In the genomic region with DNA sequence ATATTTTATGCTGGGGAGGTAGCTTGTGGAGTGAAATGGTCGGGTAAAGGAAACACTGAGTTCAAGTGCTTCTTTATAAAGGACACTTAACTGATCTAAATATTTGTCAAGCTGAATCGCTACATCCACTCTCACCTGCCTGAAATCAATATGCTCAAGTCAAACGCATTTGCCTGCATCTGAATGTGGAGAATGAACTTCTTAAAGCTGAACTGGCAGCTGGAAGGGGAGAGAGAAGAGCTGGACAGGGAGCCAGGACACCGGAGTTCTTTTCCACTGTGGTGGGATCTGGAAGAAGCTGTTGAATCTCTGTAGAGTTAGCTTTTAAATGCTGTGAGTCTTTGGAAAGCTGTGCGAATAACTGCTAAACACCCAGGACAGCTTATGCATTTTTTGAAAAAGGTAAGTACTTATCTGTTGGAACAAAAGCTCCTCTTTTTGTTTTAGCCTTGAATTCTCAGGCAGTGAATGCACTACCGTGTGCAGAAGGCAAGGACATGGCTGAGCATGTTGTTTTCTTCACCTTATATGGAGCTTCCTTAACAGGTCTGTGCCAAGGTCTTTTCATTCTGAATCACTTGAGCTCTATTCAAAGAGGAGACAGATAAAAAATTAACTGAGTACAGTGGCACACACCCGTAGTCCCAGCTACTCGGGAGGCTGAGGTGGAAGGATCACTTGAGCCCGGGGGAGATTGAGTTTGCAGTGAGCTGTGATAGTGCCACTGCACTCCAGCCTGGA, we compare ENCODE assay signal across 8 cellular contexts.
A peak's percentile ranks its signal among the peaks of the same experiment; 100 is the strongest.
DNase-seq lines count a peak whose midpoint lies in the region; ATAC-seq, FAIRE-seq and TF ChIP-seq lines count a peak whose summit lies in the region.

No MANE protein-coding gene starts in this region.

- DNase-seq in IMR-90 = peak; percentile 74
- DNase-seq in K562 (ENCODE audit: extremely low read depth in 1 of 4, low spot score in 3 of 4) = no peak
- DNase-seq in osteocyte (ENCODE audit: extremely low spot score, unreplicated experiment) = no peak
- no peak for DNase-seq in amygdala (lab: John Stamatoyannopoulos, UW)
- no peak for DNase-seq in Karpas-422
- no peak for DNase-seq in effector CD4-positive, alpha-beta T cell
- DNase-seq in activated CD8-positive, alpha-beta memory T cell treated with anti-CD3 and anti-CD28 coated beads, Interleukin-2, amount 50 U/mL, for 48 hours = no peak

- POLR2A ChIA-PET in IMR-90 (lab: Charles Lee; ENCODE audit: unreplicated experiment) (interaction anchor here (1.1 to 2.3 kb wide), 6 partner anchors 14 to 75 kb away, joined by 4 to 20 read pairs (median 8); a partner anchor contains a TSS), K562 (lab: Yijun Ruan, JAX) (interaction anchor here (1.1 to 1.2 kb wide), 2 partner anchors 12 to 20 kb away, joined by 3 to 4 read pairs; no protein-coding TSS in a partner anchor)

- no peak for TF ChIP-seq EP300 in K562 (IDR thresholded peaks at IDR 0.05; ENCODE audit: low read length)

- H3K4me2 ChIP-seq in IMR-90 (ENCODE audit: low read depth, low read length) (peak overlapping the region; percentile 16; the same call in 1 of the 2 replicates), K562 (ENCODE audit: insufficient read depth, low read length) (no peak overlapping the region), Karpas-422 (ENCODE audit: low read depth, low read length, poor library complexity, severe bottlenecking) (no peak overlapping the region)

- H4K91ac ChIP-seq in IMR-90 (ENCODE audit: insufficient read depth, low read depth, low read length) = peak overlapping the region; percentile 99

- peak overlapping the region; percentile 81 for H2BK15ac ChIP-seq in IMR-90 (ENCODE audit: low read depth, low read length)

- H3K4me3 Mint-ChIP-seq in osteocyte (ENCODE audit: unreplicated experiment) = peak overlapping the region; percentile 14

- TF ChIP-seq POLR2A in IMR-90 (IDR thresholded peaks at IDR 0.05; ENCODE audit: low read depth, low read length) = no peak
- TF ChIP-seq POLR2A in K562 (conservative IDR thresholded peaks at IDR 0.05) = no peak

- TF ChIP-seq RAD21 in IMR-90 (IDR thresholded peaks at IDR 0.05; ENCODE audit: low read length) (no peak), K562 (CRISPR knock-in tag; conservative IDR thresholded peaks at IDR 0.05 in 1 of 2, IDR thresholded peaks at IDR 0.05 in 1 of 2) (no peak)

- H3K4ac ChIP-seq in IMR-90 (ENCODE audit: low read depth, low read length) = peak overlapping the region; percentile 97

- H3K4me1 Mint-ChIP-seq in osteocyte (ENCODE audit: unreplicated experiment) = peaks cover 10% of the 10 kb centered on the region

- H3K27me3 ChIP-seq in IMR-90 (ENCODE audit: control insufficient read depth, insufficient read depth, low read length) (no peaks in the 10 kb centered on the region), K562 (ENCODE audit: control insufficient read depth in 2 of 2, insufficient read depth in 2 of 2, low read length in 2 of 2) (no peaks in the 10 kb centered on the region), Karpas-422 (ENCODE audit: low read length) (no peaks in the 10 kb centered on the region)

- intact Hi-C loops in IMR-90 (cut with micrococcal nuclease) (loop anchor here (1.0 to 2.0 kb wide), 2 partner anchors 15 to 75 kb away; a partner anchor contains a TSS), K562 (cut with micrococcal nuclease) (loop anchor here (10.0 kb wide), 1 partner anchor 235 kb away; no protein-coding TSS in a partner anchor)

- H3K36me3 ChIP-seq in IMR-90 (ENCODE audit: control insufficient read depth, insufficient read depth, low read length) (no peaks in the 10 kb centered on the region), K562 (ENCODE audit: control insufficient read depth, insufficient read depth, low read length) (no peaks in the 10 kb centered on the region), Karpas-422 (ENCODE audit: insufficient read depth, low read length) (peaks cover 11% of the 10 kb centered on the region; the same call in 1 of the 2 replicates)

- H3K79me1 ChIP-seq in IMR-90 (ENCODE audit: low read depth in 1 of 2, low read length in 2 of 2) = peaks cover 36 to 37% of the 10 kb centered on the region in 2 experiments

- H3K9me3 Mint-ChIP-seq in osteocyte (ENCODE audit: unreplicated experiment) = peaks cover 6% of the 10 kb centered on the region

- BruUV-seq in IMR-90 (replicated peaks; lab: Mats Ljungman, UMichigan) (no TSS peak), K562 (replicated peaks; lab: Mats Ljungman, UMichigan) (no TSS peak)

- H3K27ac ChIP-seq in IMR-90 (ENCODE audit: insufficient read depth, low read length) (peak overlapping the region; percentile 95), K562 (ENCODE audit: extremely low read depth, low read depth, low read length) (no peak overlapping the region), Karpas-422 (ENCODE audit: low read length) (no peak overlapping the region)

- in situ Hi-C loops in IMR-90 (cut with MboI; ENCODE audit: low sequenced_read_pairs) (loop anchor here (5.0 kb wide), 1 partner anchor 73 kb away; a partner anchor contains a TSS), K562 (cut with MboI) (no loop called here)

- H2AK5ac ChIP-seq in IMR-90 (ENCODE audit: low read depth, low read length) = peak overlapping the region; percentile 97

- H3K27me3 Mint-ChIP-seq in osteocyte (ENCODE audit: unreplicated experiment) = no peaks in the 10 kb centered on the region

- dilution Hi-C loops in IMR-90 (cut with HindIII; ENCODE audit: low sequenced_read_pairs, unreplicated experiment) = no loop called here

- peak overlapping the region; percentile 96 for H3K18ac ChIP-seq in IMR-90 (ENCODE audit: low read depth, low read length)

- H4K5ac ChIP-seq in IMR-90 (ENCODE audit: low read depth, low read length) = peak overlapping the region; percentile 91

- H3K9me1 ChIP-seq in IMR-90 (ENCODE audit: insufficient read depth, low read length) (peaks cover 22% of the 10 kb centered on the region), K562 (ENCODE audit: control insufficient read depth, insufficient read depth, low read length) (no peaks in the 10 kb centered on the region)

- peaks cover 20% of the 10 kb centered on the region for H3K4me1 ChIP-seq in IMR-90 (ENCODE audit: control insufficient read depth, insufficient read depth, low read length)
- H3K4me1 ChIP-seq in K562 (replicated peaks in 1 of 2; ENCODE audit: control insufficient read depth in 2 of 2, insufficient read depth in 2 of 2, low read length in 2 of 2) = peaks cover 0 to 6% of the 10 kb centered on the region in 2 experiments; a peak in 2 of 5 replicates
- H3K4me1 ChIP-seq in Karpas-422 (ENCODE audit: low read length) = peaks cover 14% of the 10 kb centered on the region

- peak overlapping the region; percentile 83 for H3K9ac ChIP-seq in IMR-90 (ENCODE audit: low read depth, low read length)
- no peak overlapping the region for H3K9ac ChIP-seq in K562 (ENCODE audit: insufficient read depth in 1 of 2, low read depth in 2 of 2, low read length in 2 of 2)
- H3K9ac ChIP-seq in Karpas-422 (ENCODE audit: low read length) = no peak overlapping the region

- H3K79me2 ChIP-seq in K562 (ENCODE audit: control insufficient read depth, insufficient read depth, low read length) (no peaks in the 10 kb centered on the region), Karpas-422 (ENCODE audit: low read length) (no peaks in the 10 kb centered on the region)

- H3K4me3 ChIP-seq in IMR-90 (ENCODE audit: insufficient read depth, low read depth, low read length) (no peak overlapping the region), K562 (no peak overlapping the region), Karpas-422 (ENCODE audit: low read length) (no peak overlapping the region)

- H3K23ac ChIP-seq in IMR-90 (ENCODE audit: low read depth, low read length) = peak overlapping the region; percentile 88

- peak overlapping the region; percentile 26 for H2AK9ac ChIP-seq in IMR-90 (replicated peaks; ENCODE audit: low read depth, low read length, poor library complexity)

- H3K9me2 ChIP-seq in Karpas-422 (replicated peaks; ENCODE audit: insufficient read depth, low read length) = no peaks in the 10 kb centered on the region

- H4K20me1 ChIP-seq in IMR-90 (ENCODE audit: insufficient read depth, low read length) (no peaks in the 10 kb centered on the region), K562 (replicated peaks; ENCODE audit: control insufficient read depth, insufficient read depth, low read length) (no peaks in the 10 kb centered on the region), Karpas-422 (ENCODE audit: insufficient read depth, low read depth, low read length) (no peaks in the 10 kb centered on the region)

- H3K56ac ChIP-seq in IMR-90 (ENCODE audit: extremely low read depth, insufficient read depth, low read length) = peak overlapping the region; percentile 98

- H3K27ac Mint-ChIP-seq in osteocyte (ENCODE audit: unreplicated experiment) = no peak overlapping the region

- peak; percentile 63 for ATAC-seq in GM18508 (IDR thresholded peaks at IDR 0.05; ENCODE audit: insufficient read depth, unreplicated experiment)
- peak; percentile 10; the same call in 1 of the 2 replicates for ATAC-seq in IMR-90 (ENCODE audit: low read depth)
- ATAC-seq in K562 = no peak

- H3K9me3 ChIP-seq in IMR-90 (ENCODE audit: control insufficient read depth, insufficient read depth, low read length) (no peaks in the 10 kb centered on the region), K562 (replicated peaks; ENCODE audit: control insufficient read depth, insufficient read depth, low read depth, low read length) (no peaks in the 10 kb centered on the region), Karpas-422 (ENCODE audit: low read length) (no peaks in the 10 kb centered on the region)

- CTCF ChIA-PET in IMR-90 (lab: Yijun Ruan, JAX) (interaction anchor here (0.5 to 1.5 kb wide), 4 partner anchors 8 to 299 kb away, joined by 3 to 6 read pairs (median 4); no protein-coding TSS in a partner anchor), K562 (lab: Yijun Ruan, JAX; ENCODE audit: low intra/inter-chr PET ratio) (interaction anchor here (0.6 kb wide), 1 partner anchor 45 kb away, joined by 3 read pairs; no protein-coding TSS in a partner anchor)

- H3K36me3 Mint-ChIP-seq in osteocyte (ENCODE audit: unreplicated experiment) = no peaks in the 10 kb centered on the region

- TF ChIP-seq CTCF in IMR-90 (conservative IDR thresholded peaks at IDR 0.05; ENCODE audit: low read depth, low read length) (no peak), K562 (IDR thresholded peaks at IDR 0.05 in 2 of 3, conservative IDR thresholded peaks at IDR 0.05 in 1 of 3; ENCODE audit: insufficient read depth in 2 of 3, low read depth in 1 of 3, low read length in 3 of 3) (no peak), osteocyte (IDR thresholded peaks at IDR 0.05) (no peak)

- peak overlapping the region; percentile 93 to 96 for H4K8ac ChIP-seq in IMR-90 (ENCODE audit: low read depth in 2 of 2, low read length in 2 of 2)

- no peak for FAIRE-seq in K562 (lab: Jason Lieb, UNC)

- WGBS in IMR-90 (ENCODE audit: extremely low coverage in 2 of 2, insufficient read length in 1 of 2), 2 experiments = 94% methylated on average over 2 of the region's 9 CpGs; no CpG with 5 or more reads in 1 of the 2 experiments
- 35% methylated on average over 7 of the region's 9 CpGs for WGBS in K562 (ENCODE audit: insufficient coverage, low coverage, missing lambda C conversion rate)

- peak overlapping the region; percentile 98 for H2BK20ac ChIP-seq in IMR-90 (ENCODE audit: low read depth, low read length)

- peak overlapping the region; percentile 96 for H3K14ac ChIP-seq in IMR-90 (replicated peaks; ENCODE audit: low read depth, low read length)

- H2AFZ ChIP-seq in IMR-90 (replicated peaks; ENCODE audit: low read length, poor library complexity) (no peak overlapping the region), K562 (ENCODE audit: low read depth, low read length) (peak overlapping the region; percentile 81; the same call in 1 of the 2 replicates), Karpas-422 (ENCODE audit: low read length) (no peak overlapping the region)

- H2BK5ac ChIP-seq in IMR-90 (ENCODE audit: low read depth, low read length, poor library complexity, severe bottlenecking) = peak overlapping the region; percentile 98

- peak overlapping the region; percentile 97 for H2BK120ac ChIP-seq in IMR-90 (ENCODE audit: low read depth, low read length)
